ENCODE assay signal across 9 cellular contexts in the genomic region with DNA sequence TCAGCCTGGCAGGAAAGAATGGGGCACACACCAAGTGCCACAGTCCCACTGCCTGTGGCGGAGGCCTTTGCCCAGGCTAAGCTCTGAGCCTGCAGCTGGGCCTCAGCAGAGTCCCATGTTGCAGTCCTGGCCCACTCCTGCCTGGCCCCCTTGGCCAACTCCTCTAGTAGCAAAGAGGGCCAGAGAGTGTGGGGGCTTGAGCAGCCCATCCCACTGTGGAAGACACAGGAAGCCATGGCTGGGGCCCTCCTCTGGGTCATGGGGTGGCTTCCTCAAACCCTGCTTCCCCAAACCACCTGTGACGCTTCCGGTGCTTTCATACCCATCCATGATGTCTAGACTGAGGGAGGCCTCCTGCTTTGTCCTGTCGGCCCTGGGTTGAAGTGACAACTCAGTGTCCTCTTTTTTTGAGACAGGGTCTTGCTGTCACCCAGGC. TPM values are rescaled to one million over a fixed set of nuclear protein-coding genes. Genes with fewer than 3 reads are reported as not detected.
A peak's percentile ranks its signal among the peaks of the same experiment; 100 is the strongest.
DNase-seq lines count a peak whose midpoint lies in the region; ATAC-seq and TF ChIP-seq lines count a peak whose summit lies in the region.
"Had no signal": no experiment of that assay in that cellular context is flagged by ENCODE, and none has a peak within 500 bp of the region (broad histone marks: within the 10 kb centered on the region; RNA-seq: fewer than 3 reads in every experiment).

No MANE protein-coding gene starts in this region.

- no peak overlapping the region for H3K4me2 ChIP-seq in PC-3 (ENCODE audit: low read length)

- CTCF ChIA-PET in activated naive CD4-positive, alpha-beta T cell treated with anti-CD3 and anti-CD28 coated beads, Interleukin-2, amount 10 ng/mL, durations not matched to agents 7 days and 5 days (lab: Charles Lee), result interaction anchor here (0.7 to 7.0 kb wide), 5 partner anchors 32 to 356 kb away, joined by 3 to 216 read pairs (median 4); a partner anchor contains a TSS
- CTCF ChIA-PET in PC-3 (lab: Charles Lee), result interaction anchor here (0.6 to 1.3 kb wide), 3 partner anchors 12 to 183 kb away, joined by 4 to 10 read pairs (median 6); no protein-coding TSS in a partner anchor

- TF ChIP-seq POLR2A in Raji (IDR thresholded peaks at IDR 0.05; ENCODE audit: insufficient read depth, low read depth, low read length) (0 out of 2 replicates have a peak, but pooled peaks have one; percentile 32), gastroesophageal sphincter (IDR thresholded peaks at IDR 0.05) (no peak), transverse colon (IDR thresholded peaks at IDR 0.05) (no peak)

- H3K9me2 ChIP-seq in PC-3 (replicated peaks; ENCODE audit: low read length), result no peaks in the 10 kb centered on the region

- TF ChIP-seq CTCF in gastroesophageal sphincter (IDR thresholded peaks at IDR 0.05) (no peak), transverse colon (IDR thresholded peaks at IDR 0.05) (no peak), PC-3 (conservative IDR thresholded peaks at IDR 0.05; ENCODE audit: low read depth, low read length) (no peak)

- H3K9ac ChIP-seq in PC-3 (ENCODE audit: low read length), result no peak overlapping the region

- in situ Hi-C loops in transverse colon (cut with MboI; ENCODE audit: low pct_ligation_motif_present in 1 of 4, low pct_unique_long_range_greater_than_20kb in 1 of 4, low sequenced_read_pairs in 3 of 4), result loop anchor here in 3 of 4 donors (25.0 kb wide), 2 partner anchors 364 to 836 kb away; a partner anchor contains a TSS

- peaks cover 93% of the 10 kb centered on the region for H3K4me1 Mint-ChIP-seq in activated naive CD4-positive, alpha-beta T cell treated with anti-CD3 and anti-CD28 coated beads, Interleukin-2, amount 10 ng/mL, durations not matched to agents 7 days and 5 days

- no peaks in the 10 kb centered on the region for H3K9me3 ChIP-seq in gastroesophageal sphincter
- no peaks in the 10 kb centered on the region for H3K9me3 ChIP-seq in transverse colon
- H3K9me3 ChIP-seq in PC-3 (ENCODE audit: low read length), result no peaks in the 10 kb centered on the region

- H3K36me3 ChIP-seq in gastroesophageal sphincter (peaks cover 2 to 65% of the 10 kb centered on the region in 2 donors), transverse colon (peaks cover 0 to 9% (median 4%) of the 10 kb centered on the region in 4 donors), PC-3 (ENCODE audit: low read depth, low read length) (peaks cover 7% of the 10 kb centered on the region)

- intact Hi-C loops in transverse colon (cut with DNase I; ENCODE audit: low total_unique reads), result loop anchor here (10.0 kb wide), 1 partner anchor 352 kb away; no protein-coding TSS in a partner anchor
- intact Hi-C loops in PC-3 (cut with micrococcal nuclease), result no loop called here

- H4K20me1 ChIP-seq in PC-3 (ENCODE audit: low read length), result peaks cover 37% of the 10 kb centered on the region

- ATAC-seq in gastroesophageal sphincter (no peak), PC-3 (no peak), HG03196 (IDR thresholded peaks at IDR 0.05; ENCODE audit: unreplicated experiment) (no peak), GM18511 (IDR thresholded peaks at IDR 0.05; ENCODE audit: unreplicated experiment) (no peak)

- peaks cover 73% of the 10 kb centered on the region for H3K36me3 Mint-ChIP-seq in activated naive CD4-positive, alpha-beta T cell treated with anti-CD3 and anti-CD28 coated beads, Interleukin-2, amount 10 ng/mL, durations not matched to agents 7 days and 5 days

- peak overlapping the region in 3 of 4 donors; percentile 71 to 100 (median 73) for H3K27ac ChIP-seq in gastroesophageal sphincter
- H3K27ac ChIP-seq in transverse colon, result peak overlapping the region; percentile 81 to 97 (median 88)
- no peak overlapping the region for H3K27ac ChIP-seq in PC-3 (ENCODE audit: low read length)

- H3K79me2 ChIP-seq in PC-3 (ENCODE audit: low read length), result peaks cover 34% of the 10 kb centered on the region

- peaks cover 12% of the 10 kb centered on the region for H3F3A ChIP-seq in PC-3 (ENCODE audit: low read length, unreplicated experiment)

- H3K27ac Mint-ChIP-seq in activated naive CD4-positive, alpha-beta T cell treated with anti-CD3 and anti-CD28 coated beads, Interleukin-2, amount 10 ng/mL, durations not matched to agents 7 days and 5 days, result peak overlapping the region; percentile 81

- no peaks in the 10 kb centered on the region for H3K27me3 Mint-ChIP-seq in activated naive CD4-positive, alpha-beta T cell treated with anti-CD3 and anti-CD28 coated beads, Interleukin-2, amount 10 ng/mL, durations not matched to agents 7 days and 5 days

- no peak overlapping the region for H2AFZ ChIP-seq in PC-3 (ENCODE audit: low read length)

- WGBS in gastroesophageal sphincter (ENCODE audit: low coverage in 1 of 2), 2 donors, result 56% methylated on average over 2 of the region's 4 CpGs; no CpG with 5 or more reads in 1 of the 2 donors
- WGBS in transverse colon (ENCODE audit: low coverage in 1 of 2), 2 donors, result 57 to 81% methylated on average over 1 to 4 of the region's 4 CpGs

- POLR2A ChIA-PET in PC-3 (lab: Charles Lee; ENCODE audit: unreplicated experiment), result interaction anchor here (0.6 kb wide), 1 partner anchor 211 kb away, joined by 4 read pairs; no protein-coding TSS in a partner anchor

- DNase-seq in activated naive CD4-positive, alpha-beta T cell treated with anti-CD3 and anti-CD28 coated beads, Interleukin-2, amount 10 ng/mL, durations not matched to agents 7 days and 5 days, result peak; percentile 50
- DNase-seq in activated naive CD4-positive, alpha-beta T cell treated with anti-CD3 and anti-CD28 coated beads, Interleukin-2, amount 50 U/mL, for 16 hours, result no peak
- no peak for DNase-seq in transverse colon
- DNase-seq in PC-3, result no peak
- DNase-seq: NCI-H1694 treated with DMSO at 0.1 percent for 48 hours had no signal

- H3K4me3 ChIP-seq in gastroesophageal sphincter (no peak overlapping the region), transverse colon (no peak overlapping the region), PC-3 (ENCODE audit: low read length) (no peak overlapping the region)

- H3K4me1 ChIP-seq in gastroesophageal sphincter (peaks cover 2 to 99% (median 77%) of the 10 kb centered on the region in 3 donors), transverse colon (peaks cover 49 to 84% (median 78%) of the 10 kb centered on the region in 4 donors), PC-3 (ENCODE audit: insufficient read depth, low read length) (peaks cover 31% of the 10 kb centered on the region)

- no peak overlapping the region for H3K4me3 Mint-ChIP-seq in activated naive CD4-positive, alpha-beta T cell treated with anti-CD3 and anti-CD28 coated beads, Interleukin-2, amount 10 ng/mL, durations not matched to agents 7 days and 5 days

- TF ChIP-seq EP300 in gastroesophageal sphincter (IDR thresholded peaks at IDR 0.05) (no peak), transverse colon (IDR thresholded peaks at IDR 0.05; ENCODE audit: low read depth) (no peak)

- BruUV-seq in PC-3 (replicated peaks; lab: Mats Ljungman, UMichigan), result no TSS peak

- H3K27me3 ChIP-seq in gastroesophageal sphincter (no peaks in the 10 kb centered on the region), transverse colon (no peaks in the 10 kb centered on the region), PC-3 (ENCODE audit: low read length) (no peaks in the 10 kb centered on the region)

- H3K9me3 Mint-ChIP-seq in activated naive CD4-positive, alpha-beta T cell treated with anti-CD3 and anti-CD28 coated beads, Interleukin-2, amount 10 ng/mL, durations not matched to agents 7 days and 5 days, result no peaks in the 10 kb centered on the region

RNA-seq across cellular contexts. Expression of a gene that starts 5.8 kb away (rescaled TPM):
- total RNA-seq in gastroesophageal sphincter (100 to 1,000 TPM; 144 to 176 (median 160) TPM), transverse colon (100 to 1,000 TPM in 2 of 4 donors, 10 to 100 TPM in 2; 20.5 to 153 (median 97.8) TPM), PC-3 (2014; rRNA removed) (253 and 320 TPM in 2 replicates)

RNA-seq across cellular contexts. Expression of a gene that starts 6.4 kb away (rescaled TPM):
- total RNA-seq in gastroesophageal sphincter (100 to 1,000 TPM; 450 to 718 (median 563) TPM), transverse colon (100 to 1,000 TPM; 262 to 566 (median 339) TPM), PC-3 (2014; rRNA removed) (230 and 240 TPM in 2 replicates)

RNA-seq across cellular contexts. Expression of a gene that starts 24.7 kb away (rescaled TPM):
- total RNA-seq in gastroesophageal sphincter (10 to 100 TPM; 17.8 to 28.3 (median 21.4) TPM), transverse colon (10 to 100 TPM; 11.5 to 31.0 (median 25.6) TPM), PC-3 (2014; rRNA removed) (22.1 and 23.2 TPM in 2 replicates)

RNA-seq across cellular contexts. Expression of a gene that starts 43.8 kb away (rescaled TPM):
- under 1 TPM; 0.04 to 0.54 (median 0.11) TPM for total RNA-seq in gastroesophageal sphincter
- 1 to 10 TPM in 2 of 4 donors, under 1 TPM in 2; 0.14 to 1.1 (median 0.66) TPM for total RNA-seq in transverse colon
- total RNA-seq in PC-3 (2014; rRNA removed), result 0.06 TPM in 1 of 2 replicates, not detected in the other
